ENCODE assay signal across 8 cellular contexts in genomic region chr7:149949863-149950577, GRCh38.
DNase-seq lines count a peak whose midpoint lies in the region; ATAC-seq and TF ChIP-seq lines count a peak whose summit lies in the region.
"Not testable (repeated sequence)": the region's sequence is repeated elsewhere in the genome, so short reads cannot be mapped to it uniquely, and the experiment has no call there.

No MANE protein-coding gene starts in this region.

- H3K27me3 ChIP-seq in Loucy (ENCODE audit: insufficient read depth, low read length, poor library complexity, severe bottlenecking), result not testable (repeated sequence)

- POLR2A ChIA-PET in OCI-LY7 (lab: Charles Lee); activated CD4-positive, alpha-beta memory T cell treated with anti-CD3 and anti-CD28 coated beads, Interleukin-2, amount 10 ng/mL, durations not matched to agents 7 days and 5 days (lab: Charles Lee): not testable (repeated sequence)

- peak; percentile 74 for DNase-seq in GF-D8 (lab: John Stamatoyannopoulos, UW)
- DNase-seq in OCI-LY7 (ENCODE audit: low spot score); left ventricle myocardium superior; natural killer cell: not testable (repeated sequence)
- DNase-seq in activated CD4-positive, alpha-beta memory T cell treated with anti-CD3 and anti-CD28 coated beads, Interleukin-2, amount 10 ng/mL, durations not matched to agents 7 days and 5 days, result peak; percentile 42
- DNase-seq in stimulated activated naive CD8-positive, alpha-beta T cell treated with anti-CD3 and anti-CD28 coated beads, Interleukin-15, amount 100 ng/mL, for 72 hours, result peak; percentile 28 to 39

- H3K36me3 Mint-ChIP-seq in activated CD4-positive, alpha-beta memory T cell treated with anti-CD3 and anti-CD28 coated beads, Interleukin-2, amount 10 ng/mL, durations not matched to agents 7 days and 5 days (ENCODE audit: low read depth); activated naive CD8-positive, alpha-beta T cell; natural killer cell: not testable (repeated sequence)

- H3K4me3 Mint-ChIP-seq in activated CD4-positive, alpha-beta memory T cell treated with anti-CD3 and anti-CD28 coated beads, Interleukin-2, amount 10 ng/mL, durations not matched to agents 7 days and 5 days, result not testable (repeated sequence)
- H3K4me3 Mint-ChIP-seq in activated naive CD8-positive, alpha-beta T cell, result peak overlapping the region; percentile 35
- H3K4me3 Mint-ChIP-seq in natural killer cell, result peak overlapping the region; percentile 49
- peak overlapping the region in 1 of 2 donors; percentile 18 for H3K4me3 Mint-ChIP-seq in stimulated activated naive CD8-positive, alpha-beta T cell treated with anti-CD3 and anti-CD28 coated beads, Interleukin-15, amount 100 ng/mL, for 72 hours

- not testable (repeated sequence) for H3K27me3 Mint-ChIP-seq in activated CD4-positive, alpha-beta memory T cell treated with anti-CD3 and anti-CD28 coated beads, Interleukin-2, amount 10 ng/mL, durations not matched to agents 7 days and 5 days; activated naive CD8-positive, alpha-beta T cell; natural killer cell (ENCODE audit: low read depth in 2 of 2); stimulated activated naive CD8-positive, alpha-beta T cell treated with anti-CD3 and anti-CD28 coated beads, Interleukin-15, amount 100 ng/mL, for 72 hours

- not testable (repeated sequence) for H3K9me3 Mint-ChIP-seq in activated CD4-positive, alpha-beta memory T cell treated with anti-CD3 and anti-CD28 coated beads, Interleukin-2, amount 10 ng/mL, durations not matched to agents 7 days and 5 days; activated naive CD8-positive, alpha-beta T cell (ENCODE audit: low read depth); natural killer cell; stimulated activated naive CD8-positive, alpha-beta T cell treated with anti-CD3 and anti-CD28 coated beads, Interleukin-15, amount 100 ng/mL, for 72 hours

- H3K9ac ChIP-seq in Loucy (ENCODE audit: low read depth, low read length, poor library complexity, severe bottlenecking), result not testable (repeated sequence)

- peak overlapping the region; percentile 73 for H3K27ac Mint-ChIP-seq in activated CD4-positive, alpha-beta memory T cell treated with anti-CD3 and anti-CD28 coated beads, Interleukin-2, amount 10 ng/mL, durations not matched to agents 7 days and 5 days
- peak overlapping the region; percentile 80 for H3K27ac Mint-ChIP-seq in activated naive CD8-positive, alpha-beta T cell
- H3K27ac Mint-ChIP-seq in natural killer cell, result peak overlapping the region in 1 of 2 donors; percentile 19
- H3K27ac Mint-ChIP-seq in stimulated activated naive CD8-positive, alpha-beta T cell treated with anti-CD3 and anti-CD28 coated beads, Interleukin-15, amount 100 ng/mL, for 72 hours, result peak overlapping the region in 1 of 2 donors; percentile 83

- not testable (repeated sequence) for H3K9me3 ChIP-seq in Loucy (ENCODE audit: insufficient read depth, low read depth, low read length); OCI-LY7 (ENCODE audit: low read length)

- not testable (repeated sequence) for H3K9me2 ChIP-seq in Loucy (replicated peaks; ENCODE audit: low read depth, low read length); OCI-LY7 (ENCODE audit: insufficient read depth, low read length)

- peaks cover 11% of the 10 kb centered on the region for H3K4me1 Mint-ChIP-seq in activated CD4-positive, alpha-beta memory T cell treated with anti-CD3 and anti-CD28 coated beads, Interleukin-2, amount 10 ng/mL, durations not matched to agents 7 days and 5 days
- peaks cover 11% of the 10 kb centered on the region for H3K4me1 Mint-ChIP-seq in activated naive CD8-positive, alpha-beta T cell (ENCODE audit: low read depth)
- H3K4me1 Mint-ChIP-seq in natural killer cell, result not testable (repeated sequence)
- peaks cover 13% of the 10 kb centered on the region for H3K4me1 Mint-ChIP-seq in stimulated activated naive CD8-positive, alpha-beta T cell treated with anti-CD3 and anti-CD28 coated beads, Interleukin-15, amount 100 ng/mL, for 72 hours

- not testable (repeated sequence) for H3K79me2 ChIP-seq in Loucy (ENCODE audit: insufficient read depth, low read length); OCI-LY7 (ENCODE audit: insufficient read depth, low read depth, low read length)

- H3K4me1 ChIP-seq in Loucy (ENCODE audit: insufficient read depth, low read length, poor library complexity, severe bottlenecking); OCI-LY7 (ENCODE audit: insufficient read depth, low read length, poor library complexity, severe bottlenecking): not testable (repeated sequence)

- BruUV-seq in OCI-LY7 (replicated peaks; lab: Mats Ljungman, UMichigan), result not testable (repeated sequence)

- not testable (repeated sequence) for H2AFZ ChIP-seq in Loucy (ENCODE audit: low read length); OCI-LY7 (ENCODE audit: low read length)

- intact Hi-C loops in OCI-LY7 (cut with micrococcal nuclease; ENCODE audit: unreplicated experiment); left ventricle myocardium superior (cut with micrococcal nuclease); natural killer cell (cut with micrococcal nuclease): not testable (repeated sequence)

- not testable (repeated sequence) for H3K4me3 ChIP-seq in Loucy (ENCODE audit: low read length, poor library complexity, severe bottlenecking); OCI-LY7 (ENCODE audit: low read depth, low read length, poor library complexity, severe bottlenecking)

- ATAC-seq in left ventricle myocardium superior (peak; percentile 45), natural killer cell (peak in 1 of 3 donors; percentile 34)
- peak; percentile 81 for ATAC-seq in stimulated activated naive CD8-positive, alpha-beta T cell treated with anti-CD3 and anti-CD28 coated beads, Interleukin-15, amount 100 ng/mL, for 72 hours

- CTCF ChIA-PET in OCI-LY7 (lab: Charles Lee; ENCODE audit: unreplicated experiment); activated CD4-positive, alpha-beta memory T cell treated with anti-CD3 and anti-CD28 coated beads, Interleukin-2, amount 10 ng/mL, durations not matched to agents 7 days and 5 days (lab: Charles Lee): not testable (repeated sequence)

- H3K27ac ChIP-seq in OCI-LY7 (ENCODE audit: low read depth, low read length, poor library complexity, severe bottlenecking), result not testable (repeated sequence)

- H3K4me2 ChIP-seq in Loucy (ENCODE audit: low read depth, low read length, poor library complexity, severe bottlenecking) (peak overlapping the region; percentile 54), OCI-LY7 (ENCODE audit: low read length) (0 out of 2 replicates have a peak overlapping the region, but pooled peaks have one; percentile 16)

- H3K36me3 ChIP-seq in Loucy (ENCODE audit: insufficient read depth, low read length); OCI-LY7 (ENCODE audit: insufficient read depth, low read length): not testable (repeated sequence)

- not testable (repeated sequence) for H3F3A ChIP-seq in Loucy (ENCODE audit: low read depth)

- not testable (repeated sequence) for TF ChIP-seq CTCF in Loucy (conservative IDR thresholded peaks at IDR 0.05; ENCODE audit: low read length); OCI-LY7 (conservative IDR thresholded peaks at IDR 0.05; ENCODE audit: low read length); natural killer cell (IDR thresholded peaks at IDR 0.05)

- H4K20me1 ChIP-seq in Loucy (ENCODE audit: insufficient read depth, low read length, poor library complexity, severe bottlenecking); OCI-LY7 (ENCODE audit: insufficient read depth, low read length): not testable (repeated sequence)
